2 cellular contexts compared by ENCODE assay signal in the genomic region with DNA sequence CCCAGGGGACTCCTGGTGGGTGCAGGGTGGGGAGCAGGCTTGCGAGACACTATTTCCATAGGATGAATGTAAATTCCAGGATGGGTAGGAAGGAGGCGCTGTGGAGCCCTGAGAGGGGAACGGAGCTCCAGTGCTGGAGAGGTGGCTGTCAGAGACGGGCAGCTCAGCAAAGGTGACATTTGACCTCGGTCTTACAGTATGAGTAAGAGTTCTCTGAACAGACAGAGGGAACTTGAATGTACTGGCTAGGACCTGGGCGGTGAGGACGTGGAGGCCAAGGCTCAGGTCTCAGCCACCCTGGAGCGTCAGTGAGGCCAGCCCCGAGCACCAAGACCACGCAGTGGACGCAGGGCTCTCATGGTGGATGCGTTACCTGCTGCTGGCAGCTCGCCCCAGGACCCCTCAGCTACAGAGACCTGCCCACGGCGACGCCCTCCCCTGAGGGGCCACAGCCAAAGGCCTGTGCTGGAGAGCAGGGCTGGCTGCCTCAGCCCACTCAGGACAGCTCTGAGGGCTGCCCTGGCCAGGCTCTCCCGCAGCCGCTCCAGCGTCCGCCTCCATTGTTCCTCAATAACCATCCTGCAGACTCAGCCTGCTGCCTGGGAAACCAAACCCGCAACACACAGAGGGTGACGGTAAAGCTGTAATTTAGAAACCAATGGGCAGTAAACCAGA.
TF ChIP-seq lines count a peak whose summit lies in the region.

No MANE protein-coding gene starts in this region.

TF ChIP-seq in HEK293, 187 proteins besides CTCF, POLR2A, EP300 and RAD21 (continued from another document):
- TF ChIP-seq ZNF202 (tag by site-specific recombination; IDR thresholded peaks at IDR 0.05; ENCODE audit: borderline replicate concordance) (no peak), ZNF416 (tag by site-specific recombination; IDR thresholded peaks at IDR 0.05) (no peak), SCRT1 (tag by site-specific recombination; IDR thresholded peaks at IDR 0.05; ENCODE audit: borderline replicate concordance) (no peak), KLF16 (tag by site-specific recombination; IDR thresholded peaks at IDR 0.05) (no peak), SP2 (tag by site-specific recombination; IDR thresholded peaks at IDR 0.05) (no peak)
- TF ChIP-seq, protein P1, sequence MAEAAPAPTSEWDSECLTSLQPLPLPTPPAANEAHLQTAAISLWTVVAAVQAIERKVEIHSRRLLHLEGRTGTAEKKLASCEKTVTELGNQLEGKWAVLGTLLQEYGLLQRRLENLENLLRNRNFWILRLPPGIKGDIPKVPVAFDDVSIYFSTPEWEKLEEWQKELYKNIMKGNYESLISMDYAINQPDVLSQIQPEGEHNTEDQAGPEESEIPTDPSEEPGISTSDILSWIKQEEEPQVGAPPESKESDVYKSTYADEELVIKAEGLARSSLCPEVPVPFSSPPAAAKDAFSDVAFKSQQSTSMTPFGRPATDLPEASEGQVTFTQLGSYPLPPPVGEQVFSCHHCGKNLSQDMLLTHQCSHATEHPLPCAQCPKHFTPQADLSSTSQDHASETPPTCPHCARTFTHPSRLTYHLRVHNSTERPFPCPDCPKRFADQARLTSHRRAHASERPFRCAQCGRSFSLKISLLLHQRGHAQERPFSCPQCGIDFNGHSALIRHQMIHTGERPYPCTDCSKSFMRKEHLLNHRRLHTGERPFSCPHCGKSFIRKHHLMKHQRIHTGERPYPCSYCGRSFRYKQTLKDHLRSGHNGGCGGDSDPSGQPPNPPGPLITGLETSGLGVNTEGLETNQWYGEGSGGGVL (tag by site-specific recombination; IDR thresholded peaks at IDR 0.05) = no peak
- TF ChIP-seq, protein P2, sequence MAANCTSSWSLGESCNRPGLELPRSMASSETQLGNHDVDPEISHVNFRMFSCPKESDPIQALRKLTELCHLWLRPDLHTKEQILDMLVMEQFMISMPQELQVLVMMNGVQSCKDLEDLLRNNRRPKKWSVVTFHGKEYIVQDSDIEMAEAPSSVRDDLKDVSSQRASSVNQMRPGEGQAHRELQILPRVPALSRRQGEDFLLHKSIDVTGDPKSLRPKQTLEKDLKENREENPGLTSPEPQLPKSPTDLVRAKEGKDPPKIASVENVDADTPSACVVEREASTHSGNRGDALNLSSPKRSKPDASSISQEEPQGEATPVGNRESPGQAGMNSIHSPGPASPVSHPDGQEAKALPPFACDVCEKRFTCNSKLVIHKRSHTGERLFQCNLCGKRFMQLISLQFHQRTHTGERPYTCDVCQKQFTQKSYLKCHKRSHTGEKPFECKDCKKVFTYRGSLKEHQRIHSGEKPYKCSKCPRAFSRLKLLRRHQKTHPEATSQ (tag by site-specific recombination; IDR thresholded peaks at IDR 0.05) = no peak
- TF ChIP-seq, protein P3, sequence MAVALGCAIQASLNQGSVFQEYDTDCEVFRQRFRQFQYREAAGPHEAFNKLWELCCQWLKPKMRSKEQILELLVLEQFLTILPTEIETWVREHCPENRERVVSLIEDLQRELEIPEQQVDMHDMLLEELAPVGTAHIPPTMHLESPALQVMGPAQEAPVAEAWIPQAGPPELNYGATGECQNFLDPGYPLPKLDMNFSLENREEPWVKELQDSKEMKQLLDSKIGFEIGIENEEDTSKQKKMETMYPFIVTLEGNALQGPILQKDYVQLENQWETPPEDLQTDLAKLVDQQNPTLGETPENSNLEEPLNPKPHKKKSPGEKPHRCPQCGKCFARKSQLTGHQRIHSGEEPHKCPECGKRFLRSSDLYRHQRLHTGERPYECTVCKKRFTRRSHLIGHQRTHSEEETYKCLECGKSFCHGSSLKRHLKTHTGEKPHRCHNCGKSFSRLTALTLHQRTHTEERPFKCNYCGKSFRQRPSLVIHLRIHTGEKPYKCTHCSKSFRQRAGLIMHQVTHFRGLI (tag by site-specific recombination; IDR thresholded peaks at IDR 0.05) = no peak
TF ChIP-seq in HEK293: peak in this region for 0.

TF ChIP-seq in WTC11, 78 proteins besides CTCF, POLR2A, EP300 and RAD21 (continued from another document):
- TF ChIP-seq, protein P4, sequence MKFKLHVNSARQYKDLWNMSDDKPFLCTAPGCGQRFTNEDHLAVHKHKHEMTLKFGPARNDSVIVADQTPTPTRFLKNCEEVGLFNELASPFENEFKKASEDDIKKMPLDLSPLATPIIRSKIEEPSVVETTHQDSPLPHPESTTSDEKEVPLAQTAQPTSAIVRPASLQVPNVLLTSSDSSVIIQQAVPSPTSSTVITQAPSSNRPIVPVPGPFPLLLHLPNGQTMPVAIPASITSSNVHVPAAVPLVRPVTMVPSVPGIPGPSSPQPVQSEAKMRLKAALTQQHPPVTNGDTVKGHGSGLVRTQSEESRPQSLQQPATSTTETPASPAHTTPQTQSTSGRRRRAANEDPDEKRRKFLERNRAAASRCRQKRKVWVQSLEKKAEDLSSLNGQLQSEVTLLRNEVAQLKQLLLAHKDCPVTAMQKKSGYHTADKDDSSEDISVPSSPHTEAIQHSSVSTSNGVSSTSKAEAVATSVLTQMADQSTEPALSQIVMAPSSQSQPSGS (CRISPR knock-in tag; IDR thresholded peaks at IDR 0.05; ENCODE audit: borderline replicate concordance, low read depth) = no peak
- TF ChIP-seq ZBTB21 (CRISPR knock-in tag; IDR thresholded peaks at IDR 0.05; ENCODE audit: borderline replicate concordance) = no peak
- TF ChIP-seq, protein P5, sequence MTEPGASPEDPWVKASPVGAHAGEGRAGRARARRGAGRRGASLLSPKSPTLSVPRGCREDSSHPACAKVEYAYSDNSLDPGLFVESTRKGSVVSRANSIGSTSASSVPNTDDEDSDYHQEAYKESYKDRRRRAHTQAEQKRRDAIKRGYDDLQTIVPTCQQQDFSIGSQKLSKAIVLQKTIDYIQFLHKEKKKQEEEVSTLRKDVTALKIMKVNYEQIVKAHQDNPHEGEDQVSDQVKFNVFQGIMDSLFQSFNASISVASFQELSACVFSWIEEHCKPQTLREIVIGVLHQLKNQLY (CRISPR knock-in tag; IDR thresholded peaks at IDR 0.05) = no peak
- TF ChIP-seq, protein P6, sequence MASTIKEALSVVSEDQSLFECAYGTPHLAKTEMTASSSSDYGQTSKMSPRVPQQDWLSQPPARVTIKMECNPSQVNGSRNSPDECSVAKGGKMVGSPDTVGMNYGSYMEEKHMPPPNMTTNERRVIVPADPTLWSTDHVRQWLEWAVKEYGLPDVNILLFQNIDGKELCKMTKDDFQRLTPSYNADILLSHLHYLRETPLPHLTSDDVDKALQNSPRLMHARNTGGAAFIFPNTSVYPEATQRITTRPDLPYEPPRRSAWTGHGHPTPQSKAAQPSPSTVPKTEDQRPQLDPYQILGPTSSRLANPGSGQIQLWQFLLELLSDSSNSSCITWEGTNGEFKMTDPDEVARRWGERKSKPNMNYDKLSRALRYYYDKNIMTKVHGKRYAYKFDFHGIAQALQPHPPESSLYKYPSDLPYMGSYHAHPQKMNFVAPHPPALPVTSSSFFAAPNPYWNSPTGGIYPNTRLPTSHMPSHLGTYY (CRISPR knock-in tag; IDR thresholded peaks at IDR 0.05) = no peak
